ENCODE assay signal across 1 cellular context in genomic region chr19:19039901-19040300, GRCh38.
TF ChIP-seq lines count a peak whose summit lies in the region.

No MANE protein-coding gene starts in this region.

TF ChIP-seq in GM23338, 12 proteins besides CTCF, POLR2A, EP300 and RAD21 (continued from another document):
- TF ChIP-seq ZNF462 (CRISPR knock-in tag; IDR thresholded peaks at IDR 0.05) (no peak), POLR2AphosphoS5 (IDR thresholded peaks at IDR 0.05; ENCODE audit: low read depth) (no peak), STAT1 (IDR thresholded peaks at IDR 0.05; ENCODE audit: unreplicated experiment) (no peak), ZNF331 (CRISPR knock-in tag; IDR thresholded peaks at IDR 0.05; ENCODE audit: low read depth) (no peak), NANOG (IDR thresholded peaks at IDR 0.05; ENCODE audit: borderline replicate concordance) (no peak), EZH2 (IDR thresholded peaks at IDR 0.05; ENCODE audit: low read depth, unreplicated experiment) (no peak), JUNB (IDR thresholded peaks at IDR 0.05; ENCODE audit: unreplicated experiment) (no peak)
- TF ChIP-seq, protein P1, sequence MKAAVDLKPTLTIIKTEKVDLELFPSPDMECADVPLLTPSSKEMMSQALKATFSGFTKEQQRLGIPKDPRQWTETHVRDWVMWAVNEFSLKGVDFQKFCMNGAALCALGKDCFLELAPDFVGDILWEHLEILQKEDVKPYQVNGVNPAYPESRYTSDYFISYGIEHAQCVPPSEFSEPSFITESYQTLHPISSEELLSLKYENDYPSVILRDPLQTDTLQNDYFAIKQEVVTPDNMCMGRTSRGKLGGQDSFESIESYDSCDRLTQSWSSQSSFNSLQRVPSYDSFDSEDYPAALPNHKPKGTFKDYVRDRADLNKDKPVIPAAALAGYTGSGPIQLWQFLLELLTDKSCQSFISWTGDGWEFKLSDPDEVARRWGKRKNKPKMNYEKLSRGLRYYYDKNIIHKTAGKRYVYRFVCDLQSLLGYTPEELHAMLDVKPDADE (IDR thresholded peaks at IDR 0.05), result no peak
- TF ChIP-seq, protein P2, sequence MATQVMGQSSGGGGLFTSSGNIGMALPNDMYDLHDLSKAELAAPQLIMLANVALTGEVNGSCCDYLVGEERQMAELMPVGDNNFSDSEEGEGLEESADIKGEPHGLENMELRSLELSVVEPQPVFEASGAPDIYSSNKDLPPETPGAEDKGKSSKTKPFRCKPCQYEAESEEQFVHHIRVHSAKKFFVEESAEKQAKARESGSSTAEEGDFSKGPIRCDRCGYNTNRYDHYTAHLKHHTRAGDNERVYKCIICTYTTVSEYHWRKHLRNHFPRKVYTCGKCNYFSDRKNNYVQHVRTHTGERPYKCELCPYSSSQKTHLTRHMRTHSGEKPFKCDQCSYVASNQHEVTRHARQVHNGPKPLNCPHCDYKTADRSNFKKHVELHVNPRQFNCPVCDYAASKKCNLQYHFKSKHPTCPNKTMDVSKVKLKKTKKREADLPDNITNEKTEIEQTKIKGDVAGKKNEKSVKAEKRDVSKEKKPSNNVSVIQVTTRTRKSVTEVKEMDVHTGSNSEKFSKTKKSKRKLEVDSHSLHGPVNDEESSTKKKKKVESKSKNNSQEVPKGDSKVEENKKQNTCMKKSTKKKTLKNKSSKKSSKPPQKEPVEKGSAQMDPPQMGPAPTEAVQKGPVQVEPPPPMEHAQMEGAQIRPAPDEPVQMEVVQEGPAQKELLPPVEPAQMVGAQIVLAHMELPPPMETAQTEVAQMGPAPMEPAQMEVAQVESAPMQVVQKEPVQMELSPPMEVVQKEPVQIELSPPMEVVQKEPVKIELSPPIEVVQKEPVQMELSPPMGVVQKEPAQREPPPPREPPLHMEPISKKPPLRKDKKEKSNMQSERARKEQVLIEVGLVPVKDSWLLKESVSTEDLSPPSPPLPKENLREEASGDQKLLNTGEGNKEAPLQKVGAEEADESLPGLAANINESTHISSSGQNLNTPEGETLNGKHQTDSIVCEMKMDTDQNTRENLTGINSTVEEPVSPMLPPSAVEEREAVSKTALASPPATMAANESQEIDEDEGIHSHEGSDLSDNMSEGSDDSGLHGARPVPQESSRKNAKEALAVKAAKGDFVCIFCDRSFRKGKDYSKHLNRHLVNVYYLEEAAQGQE (IDR thresholded peaks at IDR 0.05; ENCODE audit: unreplicated experiment), result no peak
TF ChIP-seq in GM23338: peak in this region for 0.
